In genomic region chr3:189369636-189370035, GRCh38 we compare ENCODE assay signal across 24 cellular contexts.
DNase-seq lines count a peak whose midpoint lies in the region; ATAC-seq and TF ChIP-seq lines count a peak whose summit lies in the region.
"Had no signal": no experiment of that assay in that cellular context is flagged by ENCODE, and none has a peak within 500 bp of the region (broad histone marks: within the 10 kb centered on the region; RNA-seq: fewer than 3 reads in every experiment).

No MANE protein-coding gene starts in this region.

- H3K27me3 ChIP-seq in left lung, result no peaks in the 10 kb centered on the region
- H3K27me3 ChIP-seq: BE2C, hepatocyte, upper lobe of left lung had no signal

- ATAC-seq in left lung, result peak; percentile 58
- ATAC-seq in GM19463 (IDR thresholded peaks at IDR 0.05; ENCODE audit: unreplicated experiment), result no peak
- no peak for ATAC-seq in HG02623 (IDR thresholded peaks at IDR 0.05; ENCODE audit: unreplicated experiment)
- ATAC-seq: left ventricle myocardium superior, Right ventricle myocardium inferior had no signal

- H3K9me3 ChIP-seq in SK-N-MC (ENCODE audit: low read depth, low read length) (no peaks in the 10 kb centered on the region), left lung (no peaks in the 10 kb centered on the region)
- H3K9me3 ChIP-seq: BE2C, upper lobe of left lung had no signal

- no peak for TF ChIP-seq CTCF in left lung (IDR thresholded peaks at IDR 0.05)

- 0 out of 2 replicates have a peak overlapping the region, but pooled peaks have one; percentile 14 for H3K4me3 ChIP-seq in SK-N-MC
- H3K4me3 ChIP-seq in left lung, result no peak overlapping the region
- H3K4me3 ChIP-seq: GM23248, hepatocyte, upper lobe of left lung had no signal

- H3K9ac ChIP-seq in SK-N-MC (ENCODE audit: insufficient read length), result peak overlapping the region; percentile 65
- H3K9ac ChIP-seq: GM23248, parathyroid adenoma had no signal

- H3K36me3 ChIP-seq in SK-N-MC (ENCODE audit: insufficient read depth, low read length), result peaks cover 17% of the 10 kb centered on the region
- H3K36me3 ChIP-seq in left lung, result no peaks in the 10 kb centered on the region
- H3K36me3 ChIP-seq: BE2C, upper lobe of left lung had no signal

- peak overlapping the region; percentile 99 for H3K27ac ChIP-seq in SK-N-MC
- H3K27ac ChIP-seq in left lung, result no peak overlapping the region
- H3K27ac ChIP-seq: GM23248, hepatocyte, parathyroid adenoma, upper lobe of left lung, VCaP had no signal

- H3K4me1 ChIP-seq in left lung, result no peaks in the 10 kb centered on the region
- H3K4me1 ChIP-seq: BE2C, parathyroid adenoma, upper lobe of left lung had no signal

- intact Hi-C loops in left lung (cut with DNase I), result no loop called here

- peak; percentile 6 for DNase-seq in NCI-H2171 treated with DMSO at 0.1 percent for 48 hours (lab: John Stamatoyannopoulos, UW)
- no peak for DNase-seq in NCI-H2171 (lab: John Stamatoyannopoulos, UW)
- DNase-seq in NCI-H128 (lab: John Stamatoyannopoulos, UW; ENCODE audit: unreplicated experiment), result peak; percentile 9
- no peak for DNase-seq in SK-N-MC (ENCODE audit: low read depth, low spot score)
- no peak for DNase-seq in left lung
- no peak for DNase-seq in COR-L47 (lab: John Stamatoyannopoulos, UW)
- DNase-seq: 8988T; activated CD4-positive, alpha-beta T cell treated with anti-CD3 and anti-CD28 coated beads, Interleukin-2, amount 10 ng/mL, durations not matched to agents 7 days and 5 days; activated naive CD8-positive, alpha-beta T cell treated with anti-CD3 and anti-CD28 coated beads, Interleukin-2, amount 10 ng/mL, durations not matched to agents 7 days and 5 days; BE2C; foreskin fibroblast; GM23248; immature natural killer cell; left ventricle myocardium superior; NCI-H1048; NCI-H1930; stimulated activated CD8-positive, alpha-beta memory T cell treated with anti-CD3 and anti-CD28 coated beads, Interleukin-4, amount 100 ng/mL, for 48 hours; upper lobe of left lung had no signal

Comparison
In these comparisons a context has a peak if more than half of its experiments do, and no peak if none do; other contexts are left out.
1. DNase-seq: peak in NCI-H2171 treated with DMSO at 0.1 percent for 48 hours (single experiment) and NCI-H128 (single experiment); none in NCI-H2171 (single experiment), SK-N-MC (single experiment), left lung (0 of 2) and COR-L47 (single experiment).